Comparison of ENCODE assay signal across 8 cellular contexts in genomic region chr1:32247983-32248889, GRCh38. TPM values are rescaled to one million over a fixed set of nuclear protein-coding genes. Genes with fewer than 3 reads are reported as not detected.
A peak's percentile ranks its signal among the peaks of the same experiment; 100 is the strongest.
DNase-seq lines count a peak whose midpoint lies in the region; ATAC-seq, FAIRE-seq and TF ChIP-seq lines count a peak whose summit lies in the region.

No MANE protein-coding gene starts in this region.

- no peaks in the 10 kb centered on the region for H4K20me1 ChIP-seq in Loucy (ENCODE audit: insufficient read depth, low read length, poor library complexity, severe bottlenecking)
- no peaks in the 10 kb centered on the region for H4K20me1 ChIP-seq in hepatocyte (ENCODE audit: insufficient read depth, poor library complexity, severe bottlenecking)

- peak overlapping the region; percentile 65 for H3K4me3 Mint-ChIP-seq in activated naive CD8-positive, alpha-beta T cell treated with anti-CD3 and anti-CD28 coated beads, Interleukin-2, amount 50 U/mL, for 24 hours

- ATAC-seq in activated naive CD8-positive, alpha-beta T cell treated with anti-CD3 and anti-CD28 coated beads, Interleukin-2, amount 50 U/mL, for 24 hours = peak; percentile 26
- no peak for ATAC-seq in GM21381 (IDR thresholded peaks at IDR 0.05; ENCODE audit: unreplicated experiment)

- H3K27me3 ChIP-seq in Loucy (ENCODE audit: insufficient read depth, low read length, poor library complexity, severe bottlenecking) = no peaks in the 10 kb centered on the region
- no peaks in the 10 kb centered on the region for H3K27me3 ChIP-seq in hepatocyte
- H3K27me3 ChIP-seq in skeletal muscle tissue (ENCODE audit: control insufficient read depth in 3 of 3, insufficient read depth in 3 of 3, low read length in 3 of 3) = no peaks in the 10 kb centered on the region

- H2AFZ ChIP-seq in Loucy (ENCODE audit: low read length) (peak overlapping the region; percentile 70; the same call in 1 of the 2 replicates), hepatocyte (no peak overlapping the region)

- H3K4me3 ChIP-seq in Loucy (ENCODE audit: low read length, poor library complexity, severe bottlenecking) (peak overlapping the region; percentile 75), hepatocyte (no peak overlapping the region), skeletal muscle tissue (ENCODE audit: low read length in 3 of 3) (no peak overlapping the region)

- no peaks in the 10 kb centered on the region for H3K36me3 ChIP-seq in Loucy (ENCODE audit: insufficient read depth, low read length)
- no peaks in the 10 kb centered on the region for H3K36me3 ChIP-seq in hepatocyte (replicated peaks; ENCODE audit: insufficient read depth, low read depth)
- H3K36me3 ChIP-seq in skeletal muscle tissue (ENCODE audit: control insufficient read depth in 3 of 3, insufficient read depth in 3 of 3, low read length in 3 of 3) = no peaks in the 10 kb centered on the region

- H3F3A ChIP-seq in Loucy (ENCODE audit: low read depth) = peaks cover 6% of the 10 kb centered on the region; the same call in 1 of the 2 replicates

- no peaks in the 10 kb centered on the region for H3K9me3 Mint-ChIP-seq in activated naive CD8-positive, alpha-beta T cell treated with anti-CD3 and anti-CD28 coated beads, Interleukin-2, amount 50 U/mL, for 24 hours

- H3K4me2 ChIP-seq in Loucy (ENCODE audit: low read depth, low read length, poor library complexity, severe bottlenecking) (peak overlapping the region; percentile 99), hepatocyte (peak overlapping the region; percentile 73)

- peaks cover 60% of the 10 kb centered on the region for H3K4me1 Mint-ChIP-seq in activated naive CD8-positive, alpha-beta T cell treated with anti-CD3 and anti-CD28 coated beads, Interleukin-2, amount 50 U/mL, for 24 hours

- peak; percentile 68 for DNase-seq in GM12891 (ENCODE audit: insufficient read length, low spot score)
- peak; percentile 62 for DNase-seq in SW480 (ENCODE audit: low spot score)
- DNase-seq in activated naive CD8-positive, alpha-beta T cell treated with anti-CD3 and anti-CD28 coated beads, Interleukin-2, amount 50 U/mL, for 24 hours = peak; percentile 91
- peak; percentile 87 for DNase-seq in hepatocyte (ENCODE audit: low spot score)
- no peak for DNase-seq in cerebellar nuclear complex (lab: John Stamatoyannopoulos, UW)

- FAIRE-seq in GM12891 (lab: Jason Lieb, UNC) = peak; percentile 97

- TF ChIP-seq CTCF in Loucy (conservative IDR thresholded peaks at IDR 0.05; ENCODE audit: low read length) (peak; percentile 82), hepatocyte (IDR thresholded peaks at IDR 0.05; ENCODE audit: poor library complexity) (peak; percentile 76)

- H3K9ac ChIP-seq in Loucy (ENCODE audit: low read depth, low read length, poor library complexity, severe bottlenecking) = peak overlapping the region; percentile 95
- H3K9ac ChIP-seq in skeletal muscle tissue (ENCODE audit: low read depth in 1 of 3, low read length in 3 of 3) = peak overlapping the region in 2 of 3 donors; percentile 32 to 33

- H3K9me2 ChIP-seq in Loucy (replicated peaks; ENCODE audit: low read depth, low read length) (no peaks in the 10 kb centered on the region), hepatocyte (replicated peaks; ENCODE audit: insufficient read depth) (no peaks in the 10 kb centered on the region)

- H3K27ac Mint-ChIP-seq in activated naive CD8-positive, alpha-beta T cell treated with anti-CD3 and anti-CD28 coated beads, Interleukin-2, amount 50 U/mL, for 24 hours = peak overlapping the region; percentile 96

- peaks cover 15% of the 10 kb centered on the region for H3K36me3 Mint-ChIP-seq in activated naive CD8-positive, alpha-beta T cell treated with anti-CD3 and anti-CD28 coated beads, Interleukin-2, amount 50 U/mL, for 24 hours (ENCODE audit: low read depth)

- H3K27ac ChIP-seq in hepatocyte = no peak overlapping the region
- H3K27ac ChIP-seq in skeletal muscle tissue (ENCODE audit: low read depth, low read length) = peak overlapping the region; percentile 46

- peaks cover 22% of the 10 kb centered on the region for H3K79me2 ChIP-seq in Loucy (ENCODE audit: insufficient read depth, low read length)
- H3K79me2 ChIP-seq in hepatocyte = no peaks in the 10 kb centered on the region

- WGBS in hepatocyte (ENCODE audit: low lambda C conversion rate, missing lambda C conversion rate) = 11% methylated on average over 21 of the region's 31 CpGs

- H3K9me3 ChIP-seq in Loucy (ENCODE audit: insufficient read depth, low read depth, low read length) (no peaks in the 10 kb centered on the region), hepatocyte (ENCODE audit: low read depth) (no peaks in the 10 kb centered on the region), skeletal muscle tissue (ENCODE audit: control insufficient read depth in 3 of 3, low read length in 3 of 3) (no peaks in the 10 kb centered on the region)

- H3K4me1 ChIP-seq in Loucy (ENCODE audit: insufficient read depth, low read length, poor library complexity, severe bottlenecking) (peaks cover 53% of the 10 kb centered on the region), hepatocyte (ENCODE audit: insufficient read depth) (peaks cover 4% of the 10 kb centered on the region), skeletal muscle tissue (ENCODE audit: control insufficient read depth in 3 of 3, insufficient read depth in 3 of 3, low read length in 3 of 3) (peaks cover 28 to 52% (median 32%) of the 10 kb centered on the region in 3 donors)

- no peaks in the 10 kb centered on the region for H3K27me3 Mint-ChIP-seq in activated naive CD8-positive, alpha-beta T cell treated with anti-CD3 and anti-CD28 coated beads, Interleukin-2, amount 50 U/mL, for 24 hours

- no peak for TF ChIP-seq POLR2A in GM12891 (IDR thresholded peaks at IDR 0.05; ENCODE audit: low read depth, low read length)

TF ChIP-seq in GM12891, 5 proteins besides CTCF, POLR2A, EP300 and RAD21:
- TF ChIP-seq TAF1 (IDR thresholded peaks at IDR 0.05; ENCODE audit: low read depth, low read length) (no peak), POLR2AphosphoS5 (IDR thresholded peaks at IDR 0.05; ENCODE audit: low read depth, low read length) (no peak), POU2F2 (IDR thresholded peaks at IDR 0.05; ENCODE audit: low read depth, low read length) (no peak), SPI1 (IDR thresholded peaks at IDR 0.05; ENCODE audit: low read depth, low read length) (no peak), PAX5 (IDR thresholded peaks at IDR 0.05; ENCODE audit: insufficient read depth, low read length, severe bottlenecking) (no peak)
TF ChIP-seq in GM12891: peak in this region for 0.

RNA-seq across cellular contexts. Expression of gene FAM167B, which starts 1.2 kb away (rescaled TPM):
- 0.30 TPM for polyA plus RNA-seq in GM12891 (2012; ENCODE audit: low read depth, missing spikeins)
- total RNA-seq in hepatocyte = 0.16 and 0.53 TPM in 2 replicates
- polyA plus RNA-seq in hepatocyte = 0.75 TPM in 1 of 2 replicates, not detected in the other
- 1.6 TPM for total RNA-seq in skeletal muscle tissue

RNA-seq across cellular contexts. Expression of gene LCK, which starts 2.8 kb away (rescaled TPM):
- polyA plus RNA-seq in GM12891 (2012; ENCODE audit: low read depth, missing spikeins) = 103 TPM
- total RNA-seq in hepatocyte (0.40 and 0.68 TPM in 2 replicates), skeletal muscle tissue (2.1 TPM)
- polyA plus RNA-seq in hepatocyte = 0.79 and 0.94 TPM in 2 replicates

RNA-seq across cellular contexts. Expression of gene EIF3I, which starts 26.0 kb away (rescaled TPM):
- 180 TPM for polyA plus RNA-seq in GM12891 (2012; ENCODE audit: low read depth, missing spikeins)
- total RNA-seq in hepatocyte (207 and 227 TPM in 2 replicates), skeletal muscle tissue (171 TPM)
- 177 and 183 TPM in 2 replicates for polyA plus RNA-seq in hepatocyte

RNA-seq across cellular contexts. Expression of gene TMEM234, which starts 26.1 kb away (rescaled TPM):
- polyA plus RNA-seq in GM12891 (2012; ENCODE audit: low read depth, missing spikeins) = 10.9 TPM
- total RNA-seq in hepatocyte (11.9 and 14.8 TPM in 2 replicates), skeletal muscle tissue (10.4 TPM)
- polyA plus RNA-seq in hepatocyte = 27.4 and 38.6 TPM in 2 replicates

RNA-seq across cellular contexts. Expression of gene DCDC2B, which starts 39.3 kb away (rescaled TPM):
- polyA plus RNA-seq in GM12891 (2012; ENCODE audit: low read depth, missing spikeins) = 0.05 TPM
- not detected in 2 replicates for total RNA-seq in hepatocyte
- polyA plus RNA-seq in hepatocyte = 0.17 and 0.96 TPM in 2 replicates
- total RNA-seq in skeletal muscle tissue = not detected

Comparison
In these comparisons a context has a peak if more than half of its experiments do, and no peak if none do; other contexts are left out.
1. DNase-seq: peak in GM12891 (single experiment), SW480 (single experiment), activated naive CD8-positive, alpha-beta T cell treated with anti-CD3 and anti-CD28 coated beads, Interleukin-2, amount 50 U/mL, for 24 hours (single experiment) and hepatocyte (single experiment); none in cerebellar nuclear complex (0 of 2).